ENCODE assay signal across 33 cellular contexts in genomic region chr11:133560467-133560866, GRCh38. TPM values are rescaled to one million over a fixed set of nuclear protein-coding genes. Genes with fewer than 3 reads are reported as not detected.
"Had no signal": no experiment of that assay in that cellular context is flagged by ENCODE, and none has a peak within 500 bp of the region (broad histone marks: within the 10 kb centered on the region; RNA-seq: fewer than 3 reads in every experiment).

No MANE protein-coding gene starts in this region.

- H3K36me3 ChIP-seq: brain microvascular endothelial cell, WERI-Rb-1 had no signal

- DNase-seq: activated CD4-positive, alpha-beta memory T cell treated with anti-CD3 and anti-CD28 coated beads, Interleukin-2, amount 10 ng/mL, durations not matched to agents 7 days and 5 days; activated CD4-positive, alpha-beta T cell treated with anti-CD3 and anti-CD28 coated beads for 1 hour; activated CD4-positive, alpha-beta T cell treated with anti-CD3 and anti-CD28 coated beads for 48 hours; activated CD4-positive, CD25-positive, alpha-beta regulatory T cell; activated CD8-positive, alpha-beta memory T cell treated with anti-CD3 and anti-CD28 coated beads for 24 hours; activated CD8-positive, alpha-beta memory T cell treated with anti-CD3 and anti-CD28 coated beads, Interleukin-2, amount 10 ng/mL, durations not matched to agents 7 days and 5 days; activated CD8-positive, alpha-beta memory T cell treated with anti-CD3 and anti-CD28 coated beads, Interleukin-2, amount 50 U/mL, for 48 hours; activated effector memory CD4-positive, alpha-beta T cell treated with Interleukin-2 at 50 U/mL for 16 hours; activated naive CD4-positive, alpha-beta T cell treated with anti-CD3 and anti-CD28 coated beads, Interleukin-2, amount 10 ng/mL, durations not matched to agents 7 days and 5 days; activated naive CD8-positive, alpha-beta T cell treated with anti-CD3 and anti-CD28 coated beads, Interleukin-2, amount 50 U/mL, for 24 hours; activated T-cell treated with anti-CD3 and anti-CD28 coated beads, Interleukin-2, amount 50 U/mL, for 48 hours; amniotic stem cell; aorta; brain microvascular endothelial cell; central memory CD4-positive, alpha-beta T cell; NCI-H1048; NCI-H1105 treated with DMSO at 0.1 percent for 48 hours; NCI-H1436; NCI-H1694; NCI-H1930; NCI-H2081 treated with DMSO at 0.1 percent for 48 hours; NCI-H226; NCI-H446 treated with DMSO at 0.1 percent for 48 hours; NCI-H524 treated with DMSO at 0.1 percent for 48 hours; PC-9; Right ventricle myocardium superior; T1000; WERI-Rb-1 had no signal

- H3K9ac ChIP-seq: KMS-11 had no signal

- H3K27ac ChIP-seq: brain microvascular endothelial cell, KMS-11, PC-9, RWPE1, WERI-Rb-1 had no signal

- H2AFZ ChIP-seq: PC-9 had no signal

- H3K27me3 ChIP-seq: brain microvascular endothelial cell had no signal

- H3K4me2 ChIP-seq: KMS-11, PC-9 had no signal

- H3K4me3 ChIP-seq: PC-9 had no signal

RNA-seq across cellular contexts. Expression of gene OPCML, which starts 28.2 kb away (rescaled TPM):
- total RNA-seq: activated CD4-positive, alpha-beta memory T cell treated with anti-CD3 and anti-CD28 coated beads, Interleukin-2, amount 10 ng/mL, durations not matched to agents 7 days and 5 days; activated CD8-positive, alpha-beta memory T cell treated with anti-CD3 and anti-CD28 coated beads, Interleukin-2, amount 10 ng/mL, durations not matched to agents 7 days and 5 days; LHCN-M2; OCI-LY7; PC-9; T-helper 2 cell treated with Interferon-gamma antibody and Interleukin-4, amounts not matched to agents 100 ng/mL and 5 ng/mL, for 36 hours had no signal
